Comparison of ENCODE assay signal across 8 cellular contexts in the genomic region with DNA sequence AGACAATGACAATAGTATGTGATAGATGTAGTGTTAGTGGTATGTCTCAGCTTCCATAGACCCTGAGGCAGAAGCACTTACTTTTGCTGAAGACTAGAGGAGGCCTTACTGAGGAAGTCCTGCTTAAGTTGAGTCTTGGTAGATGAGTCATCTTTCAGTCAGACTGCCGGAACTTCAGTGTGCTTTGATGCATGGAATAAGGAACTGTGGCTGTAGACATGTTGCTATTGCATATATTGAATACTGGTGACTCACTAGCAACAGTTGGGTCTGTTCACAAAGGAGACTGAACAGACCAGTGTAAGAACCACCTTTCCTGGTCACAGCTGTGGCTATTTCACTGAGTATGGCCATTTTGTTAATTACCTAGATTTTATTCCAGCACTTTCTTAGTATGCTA.
DNase-seq lines count a peak whose midpoint lies in the region; ATAC-seq lines count a peak whose summit lies in the region.

No MANE protein-coding gene starts in this region.

- ATAC-seq in GM18873 (IDR thresholded peaks at IDR 0.05; ENCODE audit: low FRiP score, unreplicated experiment) (peak; percentile 100), HG02884 (IDR thresholded peaks at IDR 0.05; ENCODE audit: unreplicated experiment) (peak; percentile 99)

- DNase-seq in NCI-H446 treated with DMSO at 0.1 percent for 48 hours (lab: John Stamatoyannopoulos, UW): peak; percentile 28
- peak; percentile 94 for DNase-seq in islet precursor cell
- DNase-seq in NCI-H82 treated with DMSO at 0.1 percent for 48 hours (lab: John Stamatoyannopoulos, UW; ENCODE audit: unreplicated experiment): no peak
- DNase-seq in cerebellar cortex (ENCODE audit: low spot score): no peak
- no peak for DNase-seq in stimulated activated CD4-positive, alpha-beta T cell treated with anti-CD3 and anti-CD28 coated beads, Interleukin-12 subunit alpha, Interleukin-12 subunit beta, amount 100 ng/mL, for 4 hours
- DNase-seq in HuH-7.5 (ENCODE audit: low spot score): no peak

Comparison
In these comparisons a context has a peak if more than half of its experiments do, and no peak if none do; other contexts are left out.
1. DNase-seq: peak in NCI-H446 treated with DMSO at 0.1 percent for 48 hours (single experiment) and islet precursor cell (single experiment); none in NCI-H82 treated with DMSO at 0.1 percent for 48 hours (single experiment), cerebellar cortex (single experiment), stimulated activated CD4-positive, alpha-beta T cell treated with anti-CD3 and anti-CD28 coated beads, Interleukin-12 subunit alpha, Interleukin-12 subunit beta, amount 100 ng/mL, for 4 hours (single experiment) and HuH-7.5 (single experiment).